Comparison of ENCODE assay signal across 13 cellular contexts in the genomic region with DNA sequence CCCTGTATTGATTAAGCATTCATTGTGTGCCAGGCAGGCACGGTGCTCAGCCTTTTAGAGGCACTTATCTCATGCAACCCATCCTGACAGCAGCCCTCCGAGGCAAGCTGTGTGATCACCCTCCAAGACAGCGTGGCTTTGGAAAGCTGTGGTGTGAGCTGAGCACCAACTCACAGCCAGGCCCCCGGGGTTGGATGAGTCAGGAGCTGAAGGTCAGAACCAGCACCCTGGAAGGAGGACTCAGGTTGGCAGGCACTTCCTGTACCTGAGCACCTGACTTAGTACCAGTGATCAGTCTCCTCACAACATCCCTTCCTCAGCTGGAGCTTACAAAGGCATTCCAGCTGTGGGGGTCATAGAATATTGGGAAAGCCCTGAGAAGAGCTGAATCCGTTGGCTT. TPM values are rescaled to one million over a fixed set of nuclear protein-coding genes. Genes with fewer than 3 reads are reported as not detected.
DNase-seq lines count a peak whose midpoint lies in the region; ATAC-seq lines count a peak whose summit lies in the region.
"Had no signal": no experiment of that assay in that cellular context is flagged by ENCODE, and none has a peak within 500 bp of the region (broad histone marks: within the 10 kb centered on the region; RNA-seq: fewer than 3 reads in every experiment).

No MANE protein-coding gene starts in this region.

- H3K9me3 Mint-ChIP-seq in activated CD4-positive, alpha-beta T cell treated with anti-CD3 and anti-CD28 coated beads, Interleukin-2, amount 10 ng/mL, durations not matched to agents 24 days and 14 days = no peaks in the 10 kb centered on the region
- H3K9me3 Mint-ChIP-seq in effector memory CD8-positive, alpha-beta T cell = no peaks in the 10 kb centered on the region
- H3K9me3 Mint-ChIP-seq: IgD-negative memory B cell had no signal

- H3K27me3 Mint-ChIP-seq in activated CD4-positive, alpha-beta T cell treated with anti-CD3 and anti-CD28 coated beads, Interleukin-2, amount 10 ng/mL, durations not matched to agents 24 days and 14 days = no peaks in the 10 kb centered on the region
- H3K27me3 Mint-ChIP-seq in effector memory CD8-positive, alpha-beta T cell = no peaks in the 10 kb centered on the region
- H3K27me3 Mint-ChIP-seq: IgD-negative memory B cell had no signal

- H3K4me1 Mint-ChIP-seq in activated CD4-positive, alpha-beta T cell treated with anti-CD3 and anti-CD28 coated beads, Interleukin-2, amount 10 ng/mL, durations not matched to agents 24 days and 14 days = peaks cover 29% of the 10 kb centered on the region
- peaks cover 60 to 64% of the 10 kb centered on the region in 2 donors for H3K4me1 Mint-ChIP-seq in effector memory CD8-positive, alpha-beta T cell (ENCODE audit: low read depth in 2 of 2)

- H3K4me3 Mint-ChIP-seq in activated CD4-positive, alpha-beta T cell treated with anti-CD3 and anti-CD28 coated beads, Interleukin-2, amount 10 ng/mL, durations not matched to agents 24 days and 14 days = no peak overlapping the region
- H3K4me3 Mint-ChIP-seq in effector memory CD8-positive, alpha-beta T cell = no peak overlapping the region
- H3K4me3 Mint-ChIP-seq: IgD-negative memory B cell had no signal

- peaks cover 77% of the 10 kb centered on the region for H3K36me3 Mint-ChIP-seq in activated CD4-positive, alpha-beta T cell treated with anti-CD3 and anti-CD28 coated beads, Interleukin-2, amount 10 ng/mL, durations not matched to agents 24 days and 14 days (ENCODE audit: low read depth)
- H3K36me3 Mint-ChIP-seq in effector memory CD8-positive, alpha-beta T cell (ENCODE audit: insufficient read depth) = peaks cover 49% of the 10 kb centered on the region
- H3K36me3 Mint-ChIP-seq: IgD-negative memory B cell had no signal

- peak overlapping the region; percentile 14 for H3K27ac Mint-ChIP-seq in activated CD4-positive, alpha-beta T cell treated with anti-CD3 and anti-CD28 coated beads, Interleukin-2, amount 10 ng/mL, durations not matched to agents 24 days and 14 days
- peak overlapping the region; percentile 67 to 69 for H3K27ac Mint-ChIP-seq in effector memory CD8-positive, alpha-beta T cell

- intact Hi-C loops in activated CD4-positive, alpha-beta T cell treated with anti-CD3 and anti-CD28 coated beads, Interleukin-2, amount 10 ng/mL, durations not matched to agents 24 days and 14 days (cut with micrococcal nuclease) = no loop called here

- no peak for DNase-seq in activated CD4-positive, alpha-beta T cell treated with anti-CD3 and anti-CD28 coated beads, Interleukin-2, amount 10 ng/mL, durations not matched to agents 24 days and 14 days
- no peak for DNase-seq in activated CD4-positive, alpha-beta T cell treated with anti-CD3 and anti-CD28 coated beads, Interleukin-2, amount 50 U/mL, for 1 hour
- peak; percentile 19 to 33 for DNase-seq in activated CD4-positive, alpha-beta T cell treated with anti-CD3 and anti-CD28 coated beads, Interleukin-2, amount 50 U/mL, for 48 hours
- no peak for DNase-seq in effector memory CD8-positive, alpha-beta T cell
- peak; percentile 63 for DNase-seq in stimulated activated CD8-positive, alpha-beta memory T cell treated with anti-CD3 and anti-CD28 coated beads, Interleukin-4, amount 100 ng/mL, for 48 hours
- DNase-seq in activated CD4-positive, CD25-positive, alpha-beta regulatory T cell (lab: John Stamatoyannopoulos, UW) = no peak
- DNase-seq in iPS-NIHi11 (ENCODE audit: low spot score) = no peak
- DNase-seq: GOT3, NCI-H146, upper lobe of right lung had no signal

- no peak for ATAC-seq in effector memory CD8-positive, alpha-beta T cell (replicated peaks)
- no peak for ATAC-seq in HG02610 (IDR thresholded peaks at IDR 0.05; ENCODE audit: unreplicated experiment)
- ATAC-seq: GM12878, upper lobe of right lung had no signal

RNA-seq across cellular contexts. Expression of a gene that starts 9.0 kb away (rescaled TPM):
- 33.8 and 34.7 TPM in 2 replicates for total RNA-seq in activated CD4-positive, alpha-beta T cell treated with anti-CD3 and anti-CD28 coated beads, Interleukin-2, amount 10 ng/mL, durations not matched to agents 24 days and 14 days

RNA-seq across cellular contexts. Expression of a gene that starts 44.9 kb away (rescaled TPM):
- total RNA-seq in activated CD4-positive, alpha-beta T cell treated with anti-CD3 and anti-CD28 coated beads, Interleukin-2, amount 10 ng/mL, durations not matched to agents 24 days and 14 days = 12.4 TPM in 2 replicates

Comparison
In these comparisons a context has a peak if more than half of its experiments do, and no peak if none do; other contexts are left out.
1. DNase-seq: peak in activated CD4-positive, alpha-beta T cell treated with anti-CD3 and anti-CD28 coated beads, Interleukin-2, amount 50 U/mL, for 48 hours (2 of 2) and stimulated activated CD8-positive, alpha-beta memory T cell treated with anti-CD3 and anti-CD28 coated beads, Interleukin-4, amount 100 ng/mL, for 48 hours (single experiment); none in activated CD4-positive, alpha-beta T cell treated with anti-CD3 and anti-CD28 coated beads, Interleukin-2, amount 10 ng/mL, durations not matched to agents 24 days and 14 days (single experiment), activated CD4-positive, alpha-beta T cell treated with anti-CD3 and anti-CD28 coated beads, Interleukin-2, amount 50 U/mL, for 1 hour (single experiment), effector memory CD8-positive, alpha-beta T cell (0 of 3), activated CD4-positive, CD25-positive, alpha-beta regulatory T cell (0 of 4) and iPS-NIHi11 (single experiment).